ENCODE assay signal across 1 cellular context in genomic region chr17:10843806-10844205, GRCh38.
A peak's percentile ranks its signal among the peaks of the same experiment; 100 is the strongest.
TF ChIP-seq lines count a peak whose summit lies in the region.

No MANE protein-coding gene starts in this region.

TF ChIP-seq in H1, 55 proteins besides CTCF, POLR2A, EP300 and RAD21:
- no peak for TF ChIP-seq JUND (IDR thresholded peaks at IDR 0.05; ENCODE audit: low read length)
- TF ChIP-seq EGR1 (IDR thresholded peaks at IDR 0.05; ENCODE audit: borderline replicate concordance, low read depth, low read length) = peak; percentile 36; the same call in 1 of the 2 replicates
- TF ChIP-seq TAF1 (IDR thresholded peaks at IDR 0.05; ENCODE audit: low read depth, low read length) = no peak
